In genomic region chr5:61123145-61123544, GRCh38 we compare ENCODE assay signal across 14 cellular contexts. TPM values are rescaled to one million over a fixed set of nuclear protein-coding genes. Genes with fewer than 3 reads are reported as not detected.
A peak's percentile ranks its signal among the peaks of the same experiment; 100 is the strongest.
DNase-seq lines count a peak whose midpoint lies in the region; ATAC-seq, FAIRE-seq and TF ChIP-seq lines count a peak whose summit lies in the region.
"Had no signal": no experiment of that assay in that cellular context is flagged by ENCODE, and none has a peak within 500 bp of the region (broad histone marks: within the 10 kb centered on the region; RNA-seq: fewer than 3 reads in every experiment).

No MANE protein-coding gene starts in this region.

- no peak overlapping the region for H3K4me3 ChIP-seq in pancreas
- no peak overlapping the region for H3K4me3 ChIP-seq in stomach

- H3K27ac ChIP-seq in pancreas (no peak overlapping the region), stomach (no peak overlapping the region)

- peak; percentile 72 for FAIRE-seq in pancreas (lab: Jason Lieb, UNC)

- TF ChIP-seq CTCF in pancreas (IDR thresholded peaks at IDR 0.05) = no peak
- TF ChIP-seq CTCF in stomach (IDR thresholded peaks at IDR 0.05) = no peak

- H3K9me3 ChIP-seq in pancreas = no peaks in the 10 kb centered on the region
- no peaks in the 10 kb centered on the region for H3K9me3 ChIP-seq in stomach

- H3K27me3 ChIP-seq in pancreas (no peaks in the 10 kb centered on the region), stomach (no peaks in the 10 kb centered on the region)

- DNase-seq in DMS53 (lab: John Stamatoyannopoulos, UW) (peak; percentile 20), DMS53 treated with DMSO at 0.1 percent for 48 hours (lab: John Stamatoyannopoulos, UW; ENCODE audit: unreplicated experiment) (no peak), NCI-H2081 (lab: John Stamatoyannopoulos, UW) (peak; percentile 49 to 81), NCI-H774 (lab: John Stamatoyannopoulos, UW) (peak; percentile 26), pancreas (no peak), AG08395 (ENCODE audit: low spot score) (no peak), stomach (no peak)
- DNase-seq: 8988T, DMS79, H7, Karpas-422, NCI-H1105 treated with DMSO at 0.1 percent for 48 hours, RPMI8226 had no signal

- H3K4me1 ChIP-seq in pancreas = peaks cover 0 to 4% (median 0%) of the 10 kb centered on the region in 3 donors
- H3K4me1 ChIP-seq in stomach = no peaks in the 10 kb centered on the region

- ATAC-seq in pancreas = peak in 1 of 4 donors; percentile 57
- ATAC-seq in GM18870 (IDR thresholded peaks at IDR 0.05; ENCODE audit: unreplicated experiment) = no peak

- TF ChIP-seq EP300 in stomach (IDR thresholded peaks at IDR 0.05) = no peak

- WGBS in pancreas, 2 donors = 43 to 55% methylated on average over 4 of the region's 4 CpGs
- WGBS in stomach, 5 donors = 36 to 57% (median 47%) methylated on average over 4 of the region's 4 CpGs

- TF ChIP-seq POLR2A in stomach (IDR thresholded peaks at IDR 0.05) = no peak

- intact Hi-C loops in pancreas (cut with DNase I) = no loop called here
- intact Hi-C loops in stomach (cut with DNase I; ENCODE audit: low total_unique reads) = no loop called here

- H3K36me3 ChIP-seq in pancreas (no peaks in the 10 kb centered on the region), stomach (no peaks in the 10 kb centered on the region)

RNA-seq across cellular contexts. Expression of gene SMIM15, which starts 39.1 kb away (rescaled TPM):
- total RNA-seq in pancreas = 10 to 100 TPM; 20.6 to 36.4 (median 26.3) TPM
- polyA plus RNA-seq in pancreas = 10 to 100 TPM; 14.4 to 16.2 TPM
- 10 to 100 TPM; 21.6 to 60.8 (median 25.2) TPM for total RNA-seq in stomach
- 10 to 100 TPM; 22.2 to 44.3 (median 34.6) TPM for polyA plus RNA-seq in stomach

Comparison
In these comparisons a context has a peak if more than half of its experiments do, and no peak if none do; other contexts are left out.
1. DNase-seq: peak in DMS53 (single experiment), NCI-H2081 (2 of 2) and NCI-H774 (single experiment); none in DMS53 treated with DMSO at 0.1 percent for 48 hours (single experiment), pancreas (0 of 6), AG08395 (single experiment) and stomach (single experiment).